ENCODE assay signal across 8 cellular contexts in the genomic region with DNA sequence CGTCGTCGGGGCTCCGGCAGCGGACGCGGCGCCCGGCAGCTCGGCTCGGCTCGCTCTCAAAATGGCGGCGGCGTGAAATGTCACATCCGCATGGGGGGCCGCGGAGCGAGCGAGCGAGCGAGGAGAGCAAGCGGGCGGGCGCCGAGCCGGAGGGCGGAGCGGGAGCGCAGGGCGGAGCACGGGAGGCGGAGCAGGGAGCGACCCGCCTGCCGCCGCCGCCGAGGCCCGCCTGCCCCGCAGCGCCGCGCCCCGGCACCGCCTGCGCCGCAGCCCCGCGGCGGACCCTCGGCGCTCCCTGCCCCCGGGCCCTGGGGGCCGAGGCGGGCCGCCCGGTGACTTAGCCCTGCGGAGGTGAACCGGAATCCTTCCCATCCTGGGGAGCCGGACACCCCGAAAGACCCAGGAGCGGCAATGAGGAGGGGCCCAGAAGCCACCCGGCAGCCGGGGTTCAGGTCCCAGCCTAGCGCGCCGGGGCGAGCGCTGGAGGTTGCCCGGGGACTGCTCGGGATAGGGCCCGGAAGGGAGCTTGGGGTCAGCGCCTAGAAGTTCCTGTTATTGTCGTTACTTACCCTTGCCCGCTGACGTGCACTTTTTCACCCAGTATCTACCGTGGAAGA. TPM values are rescaled to one million over a fixed set of nuclear protein-coding genes. Genes with fewer than 3 reads are reported as not detected.
DNase-seq lines count a peak whose midpoint lies in the region; TF ChIP-seq lines count a peak whose summit lies in the region.

TSS of gene USP7 (minus strand) at position 82 of the 617 bp plus-strand sequence. CDS start 621 bp downstream, outside the sequence.

- WGBS in stomach, 5 donors: 0 to 1% (median 0%) methylated on average over 8 to 78 of the region's 78 CpGs

- H2AFZ ChIP-seq in neural cell (ENCODE audit: low read depth, low read length): no peak within 1 kb of the TSS

- TF ChIP-seq CTCF in fibroblast of the aortic adventitia (IDR thresholded peaks at IDR 0.05; ENCODE audit: insufficient read depth, low read length) (no peak), neural cell (IDR thresholded peaks at IDR 0.05; ENCODE audit: poor library complexity, severe bottlenecking) (peak; percentile 24), stomach (IDR thresholded peaks at IDR 0.05) (no peak)

- H3K4me3 ChIP-seq in fibroblast of the aortic adventitia (ENCODE audit: low read depth, low read length) (peak within 1 kb of the TSS; percentile 67), neural cell (ENCODE audit: low read length) (peak within 1 kb of the TSS; percentile 80), stomach (peak within 1 kb of the TSS; percentile 77 to 89 (median 84))

- H3K9me3 ChIP-seq in neural cell (ENCODE audit: low read length): no peaks in the 10 kb centered on the region
- no peaks in the 10 kb centered on the region for H3K9me3 ChIP-seq in stomach

- H3K27me3 ChIP-seq in neural cell (ENCODE audit: insufficient read depth, low read depth, low read length) (no peaks in the 10 kb centered on the region), stomach (no peaks in the 10 kb centered on the region)

- DNase-seq in EH (ENCODE audit: low read depth) (peak; percentile 90), GOT3 (lab: John Stamatoyannopoulos, UW) (peak; percentile 54), LHCN-M2 (ENCODE audit: low read depth) (peak; percentile 86), fibroblast of the aortic adventitia (ENCODE audit: low read depth) (peak; percentile 82), stomach (peak; percentile 95)
- peak; percentile 88 for DNase-seq in activated T-helper 9 cell treated with anti-CD3 and anti-CD28 coated beads, Interleukin-2, amount 50 U/mL, for 16 hours (ENCODE audit: low read depth)

- H3K4me2 ChIP-seq in neural cell (ENCODE audit: low read length): no peak within 1 kb of the TSS

- peaks cover 38% of the 10 kb centered on the region for H4K20me1 ChIP-seq in neural cell (ENCODE audit: insufficient read depth)

- peak; percentile 55 for TF ChIP-seq POLR2A in Raji (IDR thresholded peaks at IDR 0.05; ENCODE audit: insufficient read depth, low read depth, low read length)
- no peak for TF ChIP-seq POLR2A in stomach (IDR thresholded peaks at IDR 0.05)

- H3K36me3 ChIP-seq in neural cell (ENCODE audit: insufficient read depth, low read length) (no peaks in the 10 kb centered on the region), stomach (no peaks in the 10 kb centered on the region)

- no peak for TF ChIP-seq RAD21 in neural cell (conservative IDR thresholded peaks at IDR 0.05)

- peaks cover 38% of the 10 kb centered on the region for H3K79me2 ChIP-seq in neural cell (replicated peaks; ENCODE audit: insufficient read depth, low read length)

- no peaks in the 10 kb centered on the region for H3K9me2 ChIP-seq in neural cell (ENCODE audit: insufficient read depth, low read length)

- H3K27ac ChIP-seq in neural cell (ENCODE audit: low read length): peak within 1 kb of the TSS; percentile 52
- peak within 1 kb of the TSS; percentile 84 to 92 (median 89) for H3K27ac ChIP-seq in stomach

- H3K4me1 ChIP-seq in stomach: peaks cover 34 to 41% (median 40%) of the 10 kb centered on the region in 4 donors

- H3K9ac ChIP-seq in neural cell (ENCODE audit: low read length): peak within 1 kb of the TSS; percentile 82

- no peak for TF ChIP-seq EP300 in neural cell (conservative IDR thresholded peaks at IDR 0.05; ENCODE audit: poor library complexity, severe bottlenecking)
- TF ChIP-seq EP300 in stomach (IDR thresholded peaks at IDR 0.05): no peak

- intact Hi-C loops in stomach (cut with DNase I; ENCODE audit: low total_unique reads): no loop called here

- H3F3A ChIP-seq in neural cell (ENCODE audit: insufficient read depth, low read length, poor library complexity, severe bottlenecking): no peaks in the 10 kb centered on the region

TF ChIP-seq in neural cell, 6 proteins besides CTCF, POLR2A, EP300 and RAD21:
- TF ChIP-seq EZH2 (IDR thresholded peaks at IDR 0.05; ENCODE audit: borderline replicate concordance, insufficient read depth, low read length, poor library complexity, severe bottlenecking) (no peak), REST (IDR thresholded peaks at IDR 0.05; ENCODE audit: borderline replicate concordance) (no peak), MXI1 (conservative IDR thresholded peaks at IDR 0.05; ENCODE audit: poor library complexity, severe bottlenecking) (no peak), POLR2AphosphoS5 (IDR thresholded peaks at IDR 0.05) (peak; percentile 89), TAF1 (IDR thresholded peaks at IDR 0.05; ENCODE audit: low read depth) (peak; percentile 66)

RNA-seq across cellular contexts. Expression of gene USP7, which starts in this region (rescaled TPM):
- total RNA-seq in LHCN-M2 (2014; rRNA removed): 29.9 and 38.8 TPM in 2 replicates
- polyA plus RNA-seq in LHCN-M2 (2012): 28.1 TPM
- 55.3 and 141 TPM in 2 replicates for total RNA-seq in fibroblast of the aortic adventitia (ENCODE audit: low replicate concordance)
- 49.9 and 52.5 TPM in 2 replicates for polyA plus RNA-seq in neural cell
- polyA minus RNA-seq in neural cell: 95.7 and 123 TPM in 2 replicates
- 100 to 1,000 TPM in 2 of 5 donors, 10 to 100 TPM in 3; 29.2 to 171 (median 94.0) TPM for total RNA-seq in stomach
- polyA plus RNA-seq in stomach: 10 to 100 TPM; 19.3 to 28.3 (median 22.5) TPM

Comparison
In these comparisons a context has a peak if more than half of its experiments do, and no peak if none do; other contexts are left out.
1. Peak in every context shown above with its lines: DNase-seq, H3K4me3 ChIP-seq and H3K27ac ChIP-seq.